Comparison of ENCODE assay signal across 8 cellular contexts in genomic region chr11:122863154-122863553, GRCh38. TPM values are rescaled to one million over a fixed set of nuclear protein-coding genes. Genes with fewer than 3 reads are reported as not detected.
DNase-seq lines count a peak whose midpoint lies in the region; ATAC-seq and TF ChIP-seq lines count a peak whose summit lies in the region.
"Not testable (repeated sequence)": the region's sequence is repeated elsewhere in the genome, so short reads cannot be mapped to it uniquely, and the experiment has no call there.
"Had no signal": no experiment of that assay in that cellular context is flagged by ENCODE, and none has a peak within 500 bp of the region (broad histone marks: within the 10 kb centered on the region; RNA-seq: fewer than 3 reads in every experiment).

No MANE protein-coding gene starts in this region.

- POLR2A ChIA-PET in HEK293 (lab: Yijun Ruan, JAX), result interaction anchor here (0.9 to 1.8 kb wide), 3 partner anchors 191 to 195 kb away, joined by 3 to 12 read pairs (median 4); no protein-coding TSS in a partner anchor
- POLR2A ChIA-PET in SK-N-SH (lab: Yijun Ruan, JAX), result interaction anchor here (1.0 kb wide), 1 partner anchor 191 kb away, joined by 4 read pairs; no protein-coding TSS in a partner anchor

- H2BK12ac ChIP-seq in mesenchymal stem cell (ENCODE audit: low read length in 2 of 2), result not testable (repeated sequence)

- H3K27ac ChIP-seq in HEK293 (ENCODE audit: extremely low read depth, low read depth, low read length); SK-N-SH (ENCODE audit: low read depth in 2 of 2, low read length in 1 of 2); mesenchymal stem cell (ENCODE audit: low read length, poor library complexity, severe bottlenecking): not testable (repeated sequence)

- not testable (repeated sequence) for H3K9me3 ChIP-seq in HEK293 (ENCODE audit: control insufficient read depth, insufficient read depth, low read depth, low read length); SK-N-SH; mesenchymal stem cell (ENCODE audit: control insufficient read depth, low read length)

- not testable (repeated sequence) for H3K4me1 ChIP-seq in HEK293 (ENCODE audit: control insufficient read depth, insufficient read depth, low read length); SK-N-SH (ENCODE audit: control insufficient read depth in 1 of 2, insufficient read depth in 2 of 2, low read depth in 1 of 2, low read length in 1 of 2); mesenchymal stem cell (ENCODE audit: control insufficient read depth, insufficient read depth, low read depth, low read length)

- H2AK5ac ChIP-seq in mesenchymal stem cell (ENCODE audit: low read length, severe bottlenecking), result not testable (repeated sequence)

- H3K36me3 Mint-ChIP-seq in activated naive CD8-positive, alpha-beta T cell, result peaks cover 32% of the 10 kb centered on the region
- H3K36me3 Mint-ChIP-seq in effector memory CD8-positive, alpha-beta T cell (ENCODE audit: insufficient read depth), result peaks cover 72% of the 10 kb centered on the region
- peaks cover 68% of the 10 kb centered on the region for H3K36me3 Mint-ChIP-seq in stimulated activated naive CD8-positive, alpha-beta T cell treated with anti-CD3 and anti-CD28 coated beads, Interleukin-15, Interleukin-2, amounts not matched to agents 100 ng/mL and 50 ng/mL, for 24 hours (ENCODE audit: low read depth)

- not testable (repeated sequence) for H3K14ac ChIP-seq in mesenchymal stem cell (ENCODE audit: low read length in 2 of 2)

- H2BK120ac ChIP-seq in mesenchymal stem cell (ENCODE audit: low read depth, low read length), result not testable (repeated sequence)

- H3K36me3 ChIP-seq in HEK293 (ENCODE audit: control insufficient read depth in 2 of 2, insufficient read depth in 1 of 2, low read length in 2 of 2); SK-N-SH (replicated peaks in 1 of 2; ENCODE audit: control insufficient read depth in 1 of 2, insufficient read depth in 2 of 2, low read length in 1 of 2); mesenchymal stem cell (ENCODE audit: control insufficient read depth in 1 of 2, insufficient read depth in 2 of 2, low read depth in 1 of 2, low read length in 2 of 2): not testable (repeated sequence)

- not testable (repeated sequence) for H3K9me3 Mint-ChIP-seq in activated naive CD8-positive, alpha-beta T cell (ENCODE audit: low read depth); effector memory CD8-positive, alpha-beta T cell; stimulated activated naive CD8-positive, alpha-beta T cell treated with anti-CD3 and anti-CD28 coated beads, Interleukin-15, Interleukin-2, amounts not matched to agents 100 ng/mL and 50 ng/mL, for 24 hours

- peaks cover 18% of the 10 kb centered on the region for H3K4me1 Mint-ChIP-seq in activated naive CD8-positive, alpha-beta T cell (ENCODE audit: low read depth)
- not testable (repeated sequence) for H3K4me1 Mint-ChIP-seq in effector memory CD8-positive, alpha-beta T cell (ENCODE audit: low read depth in 2 of 2)
- H3K4me1 Mint-ChIP-seq in stimulated activated naive CD8-positive, alpha-beta T cell treated with anti-CD3 and anti-CD28 coated beads, Interleukin-15, Interleukin-2, amounts not matched to agents 100 ng/mL and 50 ng/mL, for 24 hours (ENCODE audit: low read depth), result peaks cover 19% of the 10 kb centered on the region

- H3K79me1 ChIP-seq in mesenchymal stem cell (replicated peaks; ENCODE audit: low read length, poor library complexity, severe bottlenecking), result not testable (repeated sequence)

- not testable (repeated sequence) for H3K27me3 ChIP-seq in SK-N-SH (ENCODE audit: insufficient read depth); mesenchymal stem cell (ENCODE audit: control insufficient read depth in 1 of 2, insufficient read depth in 1 of 2, low read length in 2 of 2)

- not testable (repeated sequence) for TF ChIP-seq EP300 in SK-N-SH (IDR thresholded peaks at IDR 0.05; ENCODE audit: borderline replicate concordance in 1 of 2, low read depth in 1 of 2, low read length in 1 of 2)

- not testable (repeated sequence) for TF ChIP-seq CTCF in HEK293 (tag by site-specific recombination; IDR thresholded peaks at IDR 0.05); SK-N-SH (IDR thresholded peaks at IDR 0.05)

- H3K4me2 ChIP-seq in SK-N-SH; mesenchymal stem cell (ENCODE audit: low read length, poor library complexity, severe bottlenecking): not testable (repeated sequence)

- H3K4ac ChIP-seq in mesenchymal stem cell (ENCODE audit: low read depth in 1 of 2, low read length in 2 of 2), result not testable (repeated sequence)

- WGBS in SK-N-SH (ENCODE audit: low lambda C conversion rate), result 34% methylated on average over 1 of the region's 1 CpG
- WGBS in mesenchymal stem cell, result 91% methylated on average over 1 of the region's 1 CpG

- peak overlapping the region; percentile 75 for H3K27ac Mint-ChIP-seq in activated naive CD8-positive, alpha-beta T cell
- peak overlapping the region; percentile 4 to 70 for H3K27ac Mint-ChIP-seq in effector memory CD8-positive, alpha-beta T cell
- H3K27ac Mint-ChIP-seq in stimulated activated naive CD8-positive, alpha-beta T cell treated with anti-CD3 and anti-CD28 coated beads, Interleukin-15, Interleukin-2, amounts not matched to agents 100 ng/mL and 50 ng/mL, for 24 hours, result peak overlapping the region; percentile 68

- not testable (repeated sequence) for H4K20me1 ChIP-seq in SK-N-SH (ENCODE audit: insufficient read depth)

- not testable (repeated sequence) for TF ChIP-seq RAD21 in SK-N-SH (IDR thresholded peaks at IDR 0.05; ENCODE audit: low read length)

- not testable (repeated sequence) for H3K27me3 Mint-ChIP-seq in activated naive CD8-positive, alpha-beta T cell; effector memory CD8-positive, alpha-beta T cell; stimulated activated naive CD8-positive, alpha-beta T cell treated with anti-CD3 and anti-CD28 coated beads, Interleukin-15, Interleukin-2, amounts not matched to agents 100 ng/mL and 50 ng/mL, for 24 hours

- H4K8ac ChIP-seq in mesenchymal stem cell (ENCODE audit: low read length), result not testable (repeated sequence)

- CTCF ChIA-PET in HEK293 (lab: Yijun Ruan, JAX) (interaction anchor here (0.6 to 10.3 kb wide), 37 partner anchors 9 to 615 kb away, joined by 3 to 273 read pairs (median 6); no protein-coding TSS in a partner anchor), SK-N-SH (lab: Yijun Ruan, JAX) (interaction anchor here (0.6 to 22.4 kb wide), 55 partner anchors 9 to 1567 kb away, joined by 3 to 409 read pairs (median 5); partner anchors contain the start of genes CRTAM and JHY)

- not testable (repeated sequence) for H3K9ac ChIP-seq in SK-N-SH
- peak overlapping the region; percentile 41 for H3K9ac ChIP-seq in mesenchymal stem cell (ENCODE audit: low read length)

- not testable (repeated sequence) for H3K4me3 Mint-ChIP-seq in activated naive CD8-positive, alpha-beta T cell; effector memory CD8-positive, alpha-beta T cell; stimulated activated naive CD8-positive, alpha-beta T cell treated with anti-CD3 and anti-CD28 coated beads, Interleukin-15, Interleukin-2, amounts not matched to agents 100 ng/mL and 50 ng/mL, for 24 hours

- not testable (repeated sequence) for H3K23ac ChIP-seq in mesenchymal stem cell (ENCODE audit: low read length in 2 of 2)

- not testable (repeated sequence) for H4K91ac ChIP-seq in mesenchymal stem cell (ENCODE audit: low read length)

- not testable (repeated sequence) for H3K79me2 ChIP-seq in SK-N-SH (ENCODE audit: insufficient read depth)

- H3K9me2 ChIP-seq in SK-N-SH, result not testable (repeated sequence)

- H3F3A ChIP-seq in SK-N-SH (replicated peaks; ENCODE audit: insufficient read depth), result not testable (repeated sequence)

- H2AFZ ChIP-seq in SK-N-SH (ENCODE audit: low read depth), result 0 out of 2 replicates have a peak overlapping the region, but pooled peaks have one; percentile 81
- not testable (repeated sequence) for H2AFZ ChIP-seq in mesenchymal stem cell (ENCODE audit: low read depth, low read length)

- H3K4me3 ChIP-seq in HEK293 (ENCODE audit: low read depth, low read length); SK-N-SH (ENCODE audit: low read depth in 2 of 2, low read length in 1 of 2); mesenchymal stem cell (ENCODE audit: insufficient read depth in 1 of 2, low read depth in 1 of 2, low read length in 2 of 2): not testable (repeated sequence)

- not testable (repeated sequence) for H2BK5ac ChIP-seq in mesenchymal stem cell (ENCODE audit: low read depth, low read length, poor library complexity, severe bottlenecking)

- not testable (repeated sequence) for H2BK15ac ChIP-seq in mesenchymal stem cell (ENCODE audit: low read depth, poor library complexity, severe bottlenecking)

- H3K18ac ChIP-seq in mesenchymal stem cell (ENCODE audit: low read depth in 1 of 2, low read length in 2 of 2), result not testable (repeated sequence)

- DNase-seq in SK-N-SH; effector memory CD8-positive, alpha-beta T cell; mesenchymal stem cell: not testable (repeated sequence)

- ATAC-seq in effector memory CD8-positive, alpha-beta T cell (replicated peaks), result not testable (repeated sequence)

TF ChIP-seq in HEK293, 187 proteins besides CTCF, POLR2A, EP300 and RAD21:
- TF ChIP-seq ZNF366 (tag by site-specific recombination; conservative IDR thresholded peaks at IDR 0.05), result peak; percentile 75

RNA-seq across cellular contexts. Expression of gene JHY, which starts 19.4 kb away (rescaled TPM):
- 2.9 TPM in 2 replicates for polyA plus RNA-seq in SK-N-SH (2012; rRNA removed)
- polyA plus RNA-seq in SK-N-SH (2012; cell fraction: cytosol; rRNA removed), result 3.5 and 4.3 TPM in 2 replicates
- polyA plus RNA-seq in SK-N-SH (2012; cell fraction: nucleus; rRNA removed), result 2.3 and 2.8 TPM in 2 replicates
- polyA plus RNA-seq in mesenchymal stem cell (2013, experiment 1 of 2), result 3.2 TPM
- polyA plus RNA-seq in mesenchymal stem cell (2013, experiment 2 of 2), result 3.1 TPM

RNA-seq across cellular contexts. Expression of gene CRTAM, which starts 24.9 kb away (rescaled TPM):
- not detected in 2 replicates for polyA plus RNA-seq in SK-N-SH (2012; rRNA removed)
- not detected in 2 replicates for polyA plus RNA-seq in SK-N-SH (2012; cell fraction: cytosol; rRNA removed)
- not detected in 2 replicates for polyA plus RNA-seq in SK-N-SH (2012; cell fraction: nucleus; rRNA removed)
- 0.01 TPM for polyA plus RNA-seq in mesenchymal stem cell (2013, experiment 1 of 2)
- not detected for polyA plus RNA-seq in mesenchymal stem cell (2013, experiment 2 of 2)
- polyA plus RNA-seq: GM23248, H1 had no signal
